ENCODE assay signal across 17 cellular contexts in genomic region chr17:77205396-77206124, GRCh38.
DNase-seq lines count a peak whose midpoint lies in the region; ATAC-seq and TF ChIP-seq lines count a peak whose summit lies in the region.
"Had no signal": no experiment of that assay in that cellular context is flagged by ENCODE, and none has a peak within 500 bp of the region (broad histone marks: within the 10 kb centered on the region; RNA-seq: fewer than 3 reads in every experiment).

No MANE protein-coding gene starts in this region.

- H2AFZ ChIP-seq in Karpas-422 (ENCODE audit: low read length) = no peak overlapping the region

- H3K4me2 ChIP-seq in Karpas-422 (ENCODE audit: low read depth, low read length, poor library complexity, severe bottlenecking) = no peak overlapping the region

- no peaks in the 10 kb centered on the region for H3K9me2 ChIP-seq in Karpas-422 (replicated peaks; ENCODE audit: insufficient read depth, low read length)

- H3K79me2 ChIP-seq in Karpas-422 (ENCODE audit: low read length) = no peaks in the 10 kb centered on the region

- intact Hi-C loops in gastrocnemius medialis (cut with DNase I; ENCODE audit: low total_unique reads) = loop anchor here (5.0 kb wide), 1 partner anchor 43 kb away; no protein-coding TSS in a partner anchor
- intact Hi-C loops in vagina (cut with DNase I) = no loop called here

- peaks cover 14 to 18% of the 10 kb centered on the region in 2 donors for H3K4me1 Mint-ChIP-seq in immature natural killer cell
- H3K4me1 Mint-ChIP-seq: naive thymus-derived CD4-positive, alpha-beta T cell had no signal

- H3K27ac Mint-ChIP-seq in immature natural killer cell = peak overlapping the region; percentile 42 to 92 (median 72)
- H3K27ac Mint-ChIP-seq: activated T-helper 2 cell treated with anti-CD3 and anti-CD28 coated beads, Interferon-gamma antibody, Interleukin-2, Interleukin-4, amounts not matched to agents 10 μg/mL and 5 μg/mL and 100 μg/mL, durations not matched to agents 14 hours and 24 hours and 36 hours had no signal

- TF ChIP-seq POLR2A in gastrocnemius medialis (IDR thresholded peaks at IDR 0.05) = no peak
- no peak for TF ChIP-seq POLR2A in vagina (IDR thresholded peaks at IDR 0.05)

- H3K36me3 ChIP-seq in Karpas-422 (ENCODE audit: insufficient read depth, low read length) (peaks cover 21% of the 10 kb centered on the region), gastrocnemius medialis (peaks cover 2 to 90% of the 10 kb centered on the region in 2 donors), vagina (peaks cover 4 to 85% of the 10 kb centered on the region in 2 donors)

- H3K9me3 ChIP-seq in Karpas-422 (ENCODE audit: low read length) = no peaks in the 10 kb centered on the region
- no peaks in the 10 kb centered on the region for H3K9me3 ChIP-seq in gastrocnemius medialis
- H3K9me3 ChIP-seq in vagina = no peaks in the 10 kb centered on the region
- H3K9me3 ChIP-seq: ascending aorta, esophagus squamous epithelium had no signal

- no peaks in the 10 kb centered on the region for H3K9me3 Mint-ChIP-seq in immature natural killer cell
- H3K9me3 Mint-ChIP-seq: activated T-helper 2 cell treated with anti-CD3 and anti-CD28 coated beads, Interferon-gamma antibody, Interleukin-2, Interleukin-4, amounts not matched to agents 10 μg/mL and 5 μg/mL and 100 μg/mL, durations not matched to agents 14 hours and 24 hours and 36 hours had no signal

- no peak for DNase-seq in Karpas-422
- DNase-seq in immature natural killer cell = peak; percentile 11 to 27 (median 26)
- DNase-seq in gastrocnemius medialis = no peak
- DNase-seq in NCI-H2227 (lab: John Stamatoyannopoulos, UW; ENCODE audit: unreplicated experiment) = no peak
- no peak for DNase-seq in NCI-H2171 treated with DMSO at 0.1 percent for 48 hours (lab: John Stamatoyannopoulos, UW)
- no peak for DNase-seq in vagina (ENCODE audit: extremely low spot score in 2 of 2)
- DNase-seq: DMS53; esophagus squamous epithelium; GOT3; hypothalamus; left colon; naive thymus-derived CD4-positive, alpha-beta T cell; NCI-H2029 treated with DMSO at 0.1 percent for 48 hours; SW 1271 had no signal

- H3K36me3 Mint-ChIP-seq in immature natural killer cell = peaks cover 31 to 65% (median 40%) of the 10 kb centered on the region in 3 donors

- H3K9ac ChIP-seq in Karpas-422 (ENCODE audit: low read length) = no peak overlapping the region

- peaks cover 0 to 5% (median 4%) of the 10 kb centered on the region in 3 donors for H3K27me3 Mint-ChIP-seq in immature natural killer cell (ENCODE audit: low read depth in 3 of 3)
- H3K27me3 Mint-ChIP-seq: naive thymus-derived CD4-positive, alpha-beta T cell had no signal

- H3K27me3 ChIP-seq in Karpas-422 (ENCODE audit: low read length) = no peaks in the 10 kb centered on the region
- no peaks in the 10 kb centered on the region for H3K27me3 ChIP-seq in gastrocnemius medialis
- H3K27me3 ChIP-seq in vagina = no peaks in the 10 kb centered on the region
- H3K27me3 ChIP-seq: ascending aorta, esophagus squamous epithelium had no signal

- ATAC-seq in GM18502 (IDR thresholded peaks at IDR 0.05; ENCODE audit: poor library complexity, unreplicated experiment) (peak; percentile 50), gastrocnemius medialis (no peak)
- ATAC-seq: left colon had no signal

- H3K27ac ChIP-seq in Karpas-422 (ENCODE audit: low read length) (peak overlapping the region; percentile 31), gastrocnemius medialis (peak overlapping the region; percentile 2 to 34 (median 13)), vagina (no peak overlapping the region)
- H3K27ac ChIP-seq: ascending aorta had no signal

- no peak for TF ChIP-seq CTCF in gastrocnemius medialis (IDR thresholded peaks at IDR 0.05 in 4 of 5, conservative IDR thresholded peaks at IDR 0.05 in 1 of 5)
- no peak for TF ChIP-seq CTCF in vagina (IDR thresholded peaks at IDR 0.05)

- in situ Hi-C loops in gastrocnemius medialis (cut with MboI; ENCODE audit: low sequenced_read_pairs in 4 of 4) = no loop called here

- peak overlapping the region in 3 of 5 donors; percentile 39 to 61 (median 42) for H3K4me3 Mint-ChIP-seq in immature natural killer cell
- H3K4me3 Mint-ChIP-seq: naive thymus-derived CD4-positive, alpha-beta T cell had no signal

- no peaks in the 10 kb centered on the region for H4K20me1 ChIP-seq in Karpas-422 (ENCODE audit: insufficient read depth, low read depth, low read length)

- H3K4me3 ChIP-seq in Karpas-422 (ENCODE audit: low read length) (no peak overlapping the region), gastrocnemius medialis (no peak overlapping the region), vagina (no peak overlapping the region)
- H3K4me3 ChIP-seq: ascending aorta, esophagus squamous epithelium had no signal

- H3K4me1 ChIP-seq in Karpas-422 (ENCODE audit: low read length) = peaks cover 20% of the 10 kb centered on the region
- H3K4me1 ChIP-seq in gastrocnemius medialis = peaks cover 31 to 34% of the 10 kb centered on the region in 2 donors
- H3K4me1 ChIP-seq in vagina = peaks cover 5% of the 10 kb centered on the region
- H3K4me1 ChIP-seq: ascending aorta had no signal

Comparison
In these comparisons a context has a peak if more than half of its experiments do, and no peak if none do; other contexts are left out.
1. DNase-seq: peak in immature natural killer cell (3 of 3); none in Karpas-422 (single experiment), gastrocnemius medialis (0 of 2), NCI-H2227 (single experiment), NCI-H2171 treated with DMSO at 0.1 percent for 48 hours (single experiment) and vagina (0 of 2).